ENCODE assay signal across 1 cellular context in the genomic region with DNA sequence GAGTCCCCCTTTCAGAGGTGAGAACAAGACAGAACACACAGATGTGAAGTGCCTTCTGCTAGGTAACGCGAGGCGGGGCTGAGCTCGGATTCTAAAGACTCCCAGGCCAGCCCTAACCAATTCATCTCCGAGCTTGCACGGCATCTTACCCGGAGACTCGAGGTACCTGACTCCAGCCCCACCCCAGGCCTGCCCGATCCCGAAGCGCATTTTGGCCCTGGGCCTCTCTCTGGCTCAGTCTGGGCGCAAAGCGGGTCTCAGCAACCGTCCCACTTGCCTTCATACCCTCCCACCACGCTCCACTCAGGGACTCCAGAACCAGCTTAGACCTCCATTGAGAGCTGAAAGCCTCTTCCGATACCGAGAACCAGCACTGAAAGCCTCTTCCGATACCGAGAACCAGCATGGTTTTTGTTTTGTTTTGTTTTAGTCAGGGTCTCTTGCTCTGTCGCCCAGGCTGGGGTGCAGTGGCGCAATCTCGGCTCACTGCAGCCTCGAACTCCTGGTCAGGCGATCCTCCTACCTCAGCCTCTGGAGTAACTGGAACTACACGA.
TF ChIP-seq lines count a peak whose summit lies in the region.

No MANE protein-coding gene starts in this region.

TF ChIP-seq in HEK293, 187 proteins besides CTCF, POLR2A, EP300 and RAD21 (continued from another document):
- TF ChIP-seq, protein P1, sequence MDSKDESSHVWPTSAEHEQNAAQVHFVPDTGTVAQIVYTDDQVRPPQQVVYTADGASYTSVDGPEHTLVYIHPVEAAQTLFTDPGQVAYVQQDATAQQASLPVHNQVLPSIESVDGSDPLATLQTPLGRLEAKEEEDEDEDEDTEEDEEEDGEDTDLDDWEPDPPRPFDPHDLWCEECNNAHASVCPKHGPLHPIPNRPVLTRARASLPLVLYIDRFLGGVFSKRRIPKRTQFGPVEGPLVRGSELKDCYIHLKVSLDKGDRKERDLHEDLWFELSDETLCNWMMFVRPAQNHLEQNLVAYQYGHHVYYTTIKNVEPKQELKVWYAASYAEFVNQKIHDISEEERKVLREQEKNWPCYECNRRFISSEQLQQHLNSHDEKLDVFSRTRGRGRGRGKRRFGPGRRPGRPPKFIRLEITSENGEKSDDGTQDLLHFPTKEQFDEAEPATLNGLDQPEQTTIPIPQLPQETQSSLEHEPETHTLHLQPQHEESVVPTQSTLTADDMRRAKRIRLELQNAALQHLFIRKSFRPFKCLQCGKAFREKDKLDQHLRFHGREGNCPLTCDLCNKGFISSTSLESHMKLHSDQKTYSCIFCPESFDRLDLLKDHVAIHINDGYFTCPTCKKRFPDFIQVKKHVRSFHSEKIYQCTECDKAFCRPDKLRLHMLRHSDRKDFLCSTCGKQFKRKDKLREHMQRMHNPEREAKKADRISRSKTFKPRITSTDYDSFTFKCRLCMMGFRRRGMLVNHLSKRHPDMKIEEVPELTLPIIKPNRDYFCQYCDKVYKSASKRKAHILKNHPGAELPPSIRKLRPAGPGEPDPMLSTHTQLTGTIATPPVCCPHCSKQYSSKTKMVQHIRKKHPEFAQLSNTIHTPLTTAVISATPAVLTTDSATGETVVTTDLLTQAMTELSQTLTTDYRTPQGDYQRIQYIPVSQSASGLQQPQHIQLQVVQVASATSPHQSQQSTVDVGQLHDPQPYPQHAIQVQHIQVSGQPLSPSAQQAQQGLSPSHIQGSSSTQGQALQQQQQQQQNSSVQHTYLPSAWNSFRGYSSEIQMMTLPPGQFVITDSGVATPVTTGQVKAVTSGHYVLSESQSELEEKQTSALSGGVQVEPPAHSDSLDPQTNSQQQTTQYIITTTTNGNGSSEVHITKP (tag by site-specific recombination; IDR thresholded peaks at IDR 0.05), result peak; percentile 75
- TF ChIP-seq, protein P2, sequence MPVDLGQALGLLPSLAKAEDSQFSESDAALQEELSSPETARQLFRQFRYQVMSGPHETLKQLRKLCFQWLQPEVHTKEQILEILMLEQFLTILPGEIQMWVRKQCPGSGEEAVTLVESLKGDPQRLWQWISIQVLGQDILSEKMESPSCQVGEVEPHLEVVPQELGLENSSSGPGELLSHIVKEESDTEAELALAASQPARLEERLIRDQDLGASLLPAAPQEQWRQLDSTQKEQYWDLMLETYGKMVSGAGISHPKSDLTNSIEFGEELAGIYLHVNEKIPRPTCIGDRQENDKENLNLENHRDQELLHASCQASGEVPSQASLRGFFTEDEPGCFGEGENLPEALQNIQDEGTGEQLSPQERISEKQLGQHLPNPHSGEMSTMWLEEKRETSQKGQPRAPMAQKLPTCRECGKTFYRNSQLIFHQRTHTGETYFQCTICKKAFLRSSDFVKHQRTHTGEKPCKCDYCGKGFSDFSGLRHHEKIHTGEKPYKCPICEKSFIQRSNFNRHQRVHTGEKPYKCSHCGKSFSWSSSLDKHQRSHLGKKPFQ (tag by site-specific recombination; IDR thresholded peaks at IDR 0.05), result peak; percentile 97
- TF ChIP-seq ZNF2 (tag by site-specific recombination; IDR thresholded peaks at IDR 0.05) (0 out of 2 replicates have a peak, but pooled peaks have one; percentile 41), ZNF335 (tag by site-specific recombination; conservative IDR thresholded peaks at IDR 0.05) (peak; percentile 22; the same call in 1 of the 2 replicates), SP3 (tag by site-specific recombination; IDR thresholded peaks at IDR 0.05) (peak; percentile 38; the same call in 1 of the 2 replicates), ZNF561 (tag by site-specific recombination; IDR thresholded peaks at IDR 0.05; ENCODE audit: borderline replicate concordance) (peak; percentile 43; the same call in 1 of the 2 replicates), ZBTB20 (tag by site-specific recombination; IDR thresholded peaks at IDR 0.05) (peak; percentile 94), ZFHX2 (tag by site-specific recombination; conservative IDR thresholded peaks at IDR 0.05) (no peak), ZXDB (tag by site-specific recombination; IDR thresholded peaks at IDR 0.05) (peak; percentile 51; the same call in 1 of the 2 replicates), ZNF660 (tag by site-specific recombination; IDR thresholded peaks at IDR 0.05) (0 out of 2 replicates have a peak, but pooled peaks have one; percentile 40), ZNF501 (tag by site-specific recombination; IDR thresholded peaks at IDR 0.05) (peak; percentile 63; the same call in 1 of the 2 replicates), ZBTB8A (tag by site-specific recombination; IDR thresholded peaks at IDR 0.05) (peak; percentile 58), ZNF324 (tag by site-specific recombination; IDR thresholded peaks at IDR 0.05) (0 out of 2 replicates have a peak, but pooled peaks have one; percentile 13), ZNF585B (tag by site-specific recombination; IDR thresholded peaks at IDR 0.05) (0 out of 2 replicates have a peak, but pooled peaks have one; percentile 30), ZNF76 (tag by site-specific recombination; IDR thresholded peaks at IDR 0.05; ENCODE audit: borderline replicate concordance, low read depth) (peak; percentile 67), ZNF629 (tag by site-specific recombination; IDR thresholded peaks at IDR 0.05) (peak; percentile 39; the same call in 1 of the 2 replicates), ZNF600 (tag by site-specific recombination; IDR thresholded peaks at IDR 0.05) (0 out of 2 replicates have a peak, but pooled peaks have one; percentile 8), ZBTB17 (tag by site-specific recombination; IDR thresholded peaks at IDR 0.05) (peak; percentile 97), ZNF24 (tag by site-specific recombination; IDR thresholded peaks at IDR 0.05) (peak; percentile 62; the same call in 1 of the 2 replicates), ZNF837 (tag by site-specific recombination; IDR thresholded peaks at IDR 0.05) (no peak), ZNF394 (tag by site-specific recombination; IDR thresholded peaks at IDR 0.05; ENCODE audit: borderline replicate concordance) (peak; percentile 45), ZNF843 (tag by site-specific recombination; IDR thresholded peaks at IDR 0.05) (peak; percentile 45; the same call in 1 of the 2 replicates), ZNF558 (tag by site-specific recombination; IDR thresholded peaks at IDR 0.05) (peak; percentile 11; the same call in 1 of the 2 replicates), KLF8 (tag by site-specific recombination; IDR thresholded peaks at IDR 0.05) (peak; percentile 87), OSR2 (tag by site-specific recombination; IDR thresholded peaks at IDR 0.05) (0 out of 2 replicates have a peak, but pooled peaks have one; percentile 3), WT1 (tag by site-specific recombination; IDR thresholded peaks at IDR 0.05) (0 out of 2 replicates have a peak, but pooled peaks have one; percentile 9), ZBTB48 (tag by site-specific recombination; IDR thresholded peaks at IDR 0.05) (peak; percentile 18)
- TF ChIP-seq, protein P3, sequence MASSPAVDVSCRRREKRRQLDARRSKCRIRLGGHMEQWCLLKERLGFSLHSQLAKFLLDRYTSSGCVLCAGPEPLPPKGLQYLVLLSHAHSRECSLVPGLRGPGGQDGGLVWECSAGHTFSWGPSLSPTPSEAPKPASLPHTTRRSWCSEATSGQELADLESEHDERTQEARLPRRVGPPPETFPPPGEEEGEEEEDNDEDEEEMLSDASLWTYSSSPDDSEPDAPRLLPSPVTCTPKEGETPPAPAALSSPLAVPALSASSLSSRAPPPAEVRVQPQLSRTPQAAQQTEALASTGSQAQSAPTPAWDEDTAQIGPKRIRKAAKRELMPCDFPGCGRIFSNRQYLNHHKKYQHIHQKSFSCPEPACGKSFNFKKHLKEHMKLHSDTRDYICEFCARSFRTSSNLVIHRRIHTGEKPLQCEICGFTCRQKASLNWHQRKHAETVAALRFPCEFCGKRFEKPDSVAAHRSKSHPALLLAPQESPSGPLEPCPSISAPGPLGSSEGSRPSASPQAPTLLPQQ (tag by site-specific recombination; IDR thresholded peaks at IDR 0.05), result no peak
